8 cellular contexts compared by ENCODE assay signal in genomic region chr11:88174627-88175003, GRCh38. TPM values are rescaled to one million over a fixed set of nuclear protein-coding genes. Genes with fewer than 3 reads are reported as not detected.
DNase-seq lines count a peak whose midpoint lies in the region; ATAC-seq and TF ChIP-seq lines count a peak whose summit lies in the region.

No MANE protein-coding gene starts in this region.

- ATAC-seq in CD4-positive, CD25-positive, alpha-beta regulatory T cell (ENCODE audit: low read depth in 2 of 2) = peak in 1 of 2 donors; percentile 34
- ATAC-seq in GM19351 (IDR thresholded peaks at IDR 0.05; ENCODE audit: unreplicated experiment) (peak; percentile 42), HG03457 (IDR thresholded peaks at IDR 0.05; ENCODE audit: unreplicated experiment) (peak; percentile 37)

- H3K27ac ChIP-seq in CD4-positive, CD25-positive, alpha-beta regulatory T cell (ENCODE audit: insufficient read depth, low read length, poor library complexity, severe bottlenecking) = no peak overlapping the region
- H3K27ac ChIP-seq in muscle layer of colon (ENCODE audit: low read depth, low read length) (peak overlapping the region; percentile 77), stomach smooth muscle (ENCODE audit: low read length) (peak overlapping the region; percentile 41), MM.1S (ENCODE audit: low read length) (no peak overlapping the region)

- H3K4me3 Mint-ChIP-seq in CD4-positive, CD25-positive, alpha-beta regulatory T cell = peak overlapping the region in 3 of 4 donors; percentile 45 to 78 (median 74)
- H3K4me3 Mint-ChIP-seq in activated CD4-positive, alpha-beta memory T cell treated with anti-CD3 and anti-CD28 coated beads, Interleukin-2, amount 10 ng/mL, durations not matched to agents 7 days and 5 days = peak overlapping the region; percentile 67

- no peaks in the 10 kb centered on the region for H3K36me3 ChIP-seq in CD4-positive, CD25-positive, alpha-beta regulatory T cell (ENCODE audit: control insufficient read depth, insufficient read depth, low read length)
- H3K36me3 ChIP-seq in muscle layer of colon (ENCODE audit: insufficient read depth, low read length) = no peaks in the 10 kb centered on the region
- no peaks in the 10 kb centered on the region for H3K36me3 ChIP-seq in stomach smooth muscle (ENCODE audit: control insufficient read depth in 2 of 2, insufficient read depth in 2 of 2, low read length in 2 of 2)
- H3K36me3 ChIP-seq in MM.1S (replicated peaks; ENCODE audit: insufficient read depth, low read length) = no peaks in the 10 kb centered on the region

- no peaks in the 10 kb centered on the region for H3K9me3 Mint-ChIP-seq in CD4-positive, CD25-positive, alpha-beta regulatory T cell
- H3K9me3 Mint-ChIP-seq in activated CD4-positive, alpha-beta memory T cell treated with anti-CD3 and anti-CD28 coated beads, Interleukin-2, amount 10 ng/mL, durations not matched to agents 7 days and 5 days = no peaks in the 10 kb centered on the region

- CTCF ChIA-PET in activated CD4-positive, alpha-beta memory T cell treated with anti-CD3 and anti-CD28 coated beads, Interleukin-2, amount 10 ng/mL, durations not matched to agents 7 days and 5 days (lab: Charles Lee) = no interaction called here

- no peak overlapping the region for H3K4me2 ChIP-seq in MM.1S (ENCODE audit: low read depth, low read length)

- no peaks in the 10 kb centered on the region for H3F3A ChIP-seq in MM.1S (ENCODE audit: insufficient read depth, low read length)

- no peak overlapping the region for H3K27ac Mint-ChIP-seq in CD4-positive, CD25-positive, alpha-beta regulatory T cell
- no peak overlapping the region for H3K27ac Mint-ChIP-seq in activated CD4-positive, alpha-beta memory T cell treated with anti-CD3 and anti-CD28 coated beads, Interleukin-2, amount 10 ng/mL, durations not matched to agents 7 days and 5 days

- H3K9me2 ChIP-seq in MM.1S (replicated peaks; ENCODE audit: insufficient read depth, low read length) = no peaks in the 10 kb centered on the region

- peak in 1 of 3 donors; percentile 40 for DNase-seq in CD4-positive, CD25-positive, alpha-beta regulatory T cell
- peak; percentile 48 for DNase-seq in activated CD4-positive, alpha-beta memory T cell treated with anti-CD3 and anti-CD28 coated beads, Interleukin-2, amount 10 ng/mL, durations not matched to agents 7 days and 5 days
- DNase-seq in epithelial cell of proximal tubule (ENCODE audit: low read depth) = peak; percentile 36
- DNase-seq in MM.1S = no peak

- no peak for TF ChIP-seq CTCF in epithelial cell of proximal tubule (conservative IDR thresholded peaks at IDR 0.05; ENCODE audit: low read depth, low read length)
- TF ChIP-seq CTCF in MM.1S (IDR thresholded peaks at IDR 0.05; ENCODE audit: low read length) = no peak

- peaks cover 2% of the 10 kb centered on the region for H3K27me3 ChIP-seq in CD4-positive, CD25-positive, alpha-beta regulatory T cell (ENCODE audit: control insufficient read depth, insufficient read depth, low read length)
- H3K27me3 ChIP-seq in muscle layer of colon (ENCODE audit: control insufficient read depth in 1 of 2, insufficient read depth in 2 of 2, low read length in 2 of 2) (no peaks in the 10 kb centered on the region), stomach smooth muscle (ENCODE audit: control insufficient read depth in 1 of 2, insufficient read depth in 2 of 2, low read length in 2 of 2) (no peaks in the 10 kb centered on the region), MM.1S (replicated peaks; ENCODE audit: insufficient read depth, low read length) (no peaks in the 10 kb centered on the region)

- peak overlapping the region; percentile 52 for H3K4me3 ChIP-seq in CD4-positive, CD25-positive, alpha-beta regulatory T cell (ENCODE audit: low read depth, low read length)
- peak overlapping the region; percentile 68 for H3K4me3 ChIP-seq in epithelial cell of proximal tubule (ENCODE audit: low read depth, low read length)
- H3K4me3 ChIP-seq in muscle layer of colon (ENCODE audit: low read depth in 1 of 2, low read length in 2 of 2) = peak overlapping the region; percentile 63 to 71
- peak overlapping the region; percentile 81 to 85 for H3K4me3 ChIP-seq in stomach smooth muscle (ENCODE audit: low read length in 2 of 2)
- no peak overlapping the region for H3K4me3 ChIP-seq in MM.1S (ENCODE audit: low read length)

- no peaks in the 10 kb centered on the region for H3K9me3 ChIP-seq in CD4-positive, CD25-positive, alpha-beta regulatory T cell (ENCODE audit: control insufficient read depth in 2 of 2, low read length in 2 of 2)
- H3K9me3 ChIP-seq in muscle layer of colon (ENCODE audit: low read length) = no peaks in the 10 kb centered on the region
- no peaks in the 10 kb centered on the region for H3K9me3 ChIP-seq in stomach smooth muscle (ENCODE audit: control insufficient read depth in 2 of 2, low read length in 2 of 2)
- H3K9me3 ChIP-seq in MM.1S (replicated peaks; ENCODE audit: insufficient read depth, low read length) = no peaks in the 10 kb centered on the region

- peak overlapping the region; percentile 31 for H3K9ac ChIP-seq in muscle layer of colon (ENCODE audit: low read length)
- peak overlapping the region; percentile 47 to 68 for H3K9ac ChIP-seq in stomach smooth muscle (ENCODE audit: low read length in 2 of 2)
- no peak overlapping the region for H3K9ac ChIP-seq in MM.1S (ENCODE audit: low read length)

- H4K20me1 ChIP-seq in MM.1S (ENCODE audit: insufficient read depth, low read length) = no peaks in the 10 kb centered on the region

- H3K4me1 Mint-ChIP-seq in CD4-positive, CD25-positive, alpha-beta regulatory T cell = peaks cover 2 to 23% (median 8%) of the 10 kb centered on the region in 4 donors
- H3K4me1 Mint-ChIP-seq in activated CD4-positive, alpha-beta memory T cell treated with anti-CD3 and anti-CD28 coated beads, Interleukin-2, amount 10 ng/mL, durations not matched to agents 7 days and 5 days = peaks cover 39% of the 10 kb centered on the region

- H3K27me3 Mint-ChIP-seq in CD4-positive, CD25-positive, alpha-beta regulatory T cell = peaks cover 11% of the 10 kb centered on the region
- H3K27me3 Mint-ChIP-seq in activated CD4-positive, alpha-beta memory T cell treated with anti-CD3 and anti-CD28 coated beads, Interleukin-2, amount 10 ng/mL, durations not matched to agents 7 days and 5 days = peaks cover 12% of the 10 kb centered on the region

- no peak overlapping the region for H2AFZ ChIP-seq in MM.1S (ENCODE audit: low read length)

- POLR2A ChIA-PET in activated CD4-positive, alpha-beta memory T cell treated with anti-CD3 and anti-CD28 coated beads, Interleukin-2, amount 10 ng/mL, durations not matched to agents 7 days and 5 days (lab: Charles Lee) = no interaction called here

- no peaks in the 10 kb centered on the region for H3K36me3 Mint-ChIP-seq in CD4-positive, CD25-positive, alpha-beta regulatory T cell
- H3K36me3 Mint-ChIP-seq in activated CD4-positive, alpha-beta memory T cell treated with anti-CD3 and anti-CD28 coated beads, Interleukin-2, amount 10 ng/mL, durations not matched to agents 7 days and 5 days (ENCODE audit: low read depth) = no peaks in the 10 kb centered on the region

- peaks cover 6% of the 10 kb centered on the region for H3K4me1 ChIP-seq in CD4-positive, CD25-positive, alpha-beta regulatory T cell (ENCODE audit: control insufficient read depth, insufficient read depth, low read length, poor library complexity, severe bottlenecking)
- peaks cover 47% of the 10 kb centered on the region for H3K4me1 ChIP-seq in muscle layer of colon (ENCODE audit: insufficient read depth, low read length)
- peaks cover 8% of the 10 kb centered on the region for H3K4me1 ChIP-seq in stomach smooth muscle (ENCODE audit: control insufficient read depth, insufficient read depth, low read length)
- no peaks in the 10 kb centered on the region for H3K4me1 ChIP-seq in MM.1S (ENCODE audit: low read length)

- no peaks in the 10 kb centered on the region for H3K79me2 ChIP-seq in MM.1S (ENCODE audit: low read length)

RNA-seq across cellular contexts. Expression of gene RAB38, which starts 0.6 kb away (rescaled TPM):
- total RNA-seq in CD4-positive, CD25-positive, alpha-beta regulatory T cell = 1.6 TPM
- 1 to 10 TPM in 2 of 4 donors, under 1 TPM in 2; 0.36 to 2.6 (median 1.5) TPM for polyA plus RNA-seq in CD4-positive, CD25-positive, alpha-beta regulatory T cell
- total RNA-seq in activated CD4-positive, alpha-beta memory T cell treated with anti-CD3 and anti-CD28 coated beads, Interleukin-2, amount 10 ng/mL, durations not matched to agents 7 days and 5 days = 1 to 10 TPM; 1.2 to 1.5 TPM
- 9.6 and 10.5 TPM in 2 replicates for total RNA-seq in epithelial cell of proximal tubule

Comparison
In these comparisons a context has a peak if more than half of its experiments do, and no peak if none do; other contexts are left out.
1. H3K27ac ChIP-seq: peak in muscle layer of colon (single experiment) and stomach smooth muscle (single experiment); none in CD4-positive, CD25-positive, alpha-beta regulatory T cell (single experiment) and MM.1S (single experiment).